18 cellular contexts compared by ENCODE assay signal in genomic region chr22:44823806-44824205, GRCh38.
DNase-seq lines count a peak whose midpoint lies in the region; ATAC-seq and TF ChIP-seq lines count a peak whose summit lies in the region.
"Had no signal": no experiment of that assay in that cellular context is flagged by ENCODE, and none has a peak within 500 bp of the region (broad histone marks: within the 10 kb centered on the region; RNA-seq: fewer than 3 reads in every experiment).

No MANE protein-coding gene starts in this region.

- no peak for TF ChIP-seq CTCF in natural killer cell (IDR thresholded peaks at IDR 0.05)
- no peak for TF ChIP-seq CTCF in RWPE2 (IDR thresholded peaks at IDR 0.05; ENCODE audit: poor library complexity, severe bottlenecking)
- TF ChIP-seq CTCF in osteoblast (IDR thresholded peaks at IDR 0.05; ENCODE audit: extremely low read depth, low read depth, low read length), result no peak
- TF ChIP-seq CTCF in tibial artery (IDR thresholded peaks at IDR 0.05), result no peak

- no peaks in the 10 kb centered on the region for H4K20me1 ChIP-seq in osteoblast (ENCODE audit: insufficient read depth, low read length)

- no peaks in the 10 kb centered on the region for H3K9me3 Mint-ChIP-seq in natural killer cell treated with Interleukin-12 subunit alpha and Interleukin-12 subunit beta and Interleukin-15 and Interleukin-18, amount 100 ng/mL, for 72 hours
- no peaks in the 10 kb centered on the region for H3K9me3 Mint-ChIP-seq in natural killer cell
- H3K9me3 Mint-ChIP-seq: CD8-positive, alpha-beta T cell; GM23338 had no signal

- H3K27me3 ChIP-seq in RWPE2 (ENCODE audit: insufficient read depth, poor library complexity, severe bottlenecking) (no peaks in the 10 kb centered on the region), osteoblast (ENCODE audit: insufficient read depth, low read length) (peaks cover 19% of the 10 kb centered on the region), tibial artery (peaks cover 0 to 17% of the 10 kb centered on the region in 2 donors)
- H3K27me3 ChIP-seq: BE2C had no signal

- no peaks in the 10 kb centered on the region for H3K9me3 ChIP-seq in RWPE2 (ENCODE audit: severe bottlenecking)
- H3K9me3 ChIP-seq in osteoblast (ENCODE audit: low read depth, low read length), result no peaks in the 10 kb centered on the region
- H3K9me3 ChIP-seq in tibial artery, result no peaks in the 10 kb centered on the region
- H3K9me3 ChIP-seq: A549, BE2C, HAP-1 had no signal

- H3K4me1 ChIP-seq in RWPE2 (ENCODE audit: insufficient read depth, poor library complexity, severe bottlenecking), result no peaks in the 10 kb centered on the region
- no peaks in the 10 kb centered on the region for H3K4me1 ChIP-seq in osteoblast (ENCODE audit: insufficient read depth, low read length)
- peaks cover 0 to 3% (median 0%) of the 10 kb centered on the region in 4 donors for H3K4me1 ChIP-seq in tibial artery
- H3K4me1 ChIP-seq: A549, BE2C had no signal

- H3K36me3 ChIP-seq in RWPE2 (ENCODE audit: low read depth) (peaks cover 10% of the 10 kb centered on the region), osteoblast (ENCODE audit: insufficient read depth, low read length) (no peaks in the 10 kb centered on the region), tibial artery (peaks cover 0 to 24% (median 0%) of the 10 kb centered on the region in 3 donors)
- H3K36me3 ChIP-seq: BE2C had no signal

- no peak for ATAC-seq in natural killer cell treated with Interleukin-12 subunit alpha and Interleukin-12 subunit beta and Interleukin-15 and Interleukin-18, amount 100 ng/mL, for 72 hours
- ATAC-seq in natural killer cell, result no peak
- ATAC-seq in RWPE2 (ENCODE audit: low read depth), result no peak
- ATAC-seq: A549; CD8-positive, alpha-beta T cell; GM23338 had no signal

- H3K27ac ChIP-seq in RWPE2 (ENCODE audit: poor library complexity, severe bottlenecking), result no peak overlapping the region
- H3K27ac ChIP-seq in osteoblast (ENCODE audit: low read depth, low read length), result no peak overlapping the region
- H3K27ac ChIP-seq in tibial artery, result no peak overlapping the region
- H3K27ac ChIP-seq: A549, C4-2B had no signal

- H3K4me1 Mint-ChIP-seq in natural killer cell treated with Interleukin-12 subunit alpha and Interleukin-12 subunit beta and Interleukin-15 and Interleukin-18, amount 100 ng/mL, for 72 hours (ENCODE audit: low read depth in 2 of 2), result peaks cover 0 to 7% of the 10 kb centered on the region in 2 donors
- H3K4me1 Mint-ChIP-seq in natural killer cell, result peaks cover 4 to 5% of the 10 kb centered on the region in 2 donors
- H3K4me1 Mint-ChIP-seq: IgD-negative memory B cell had no signal

- no peak overlapping the region for H3K4me2 ChIP-seq in osteoblast (ENCODE audit: insufficient read depth, low read length)
- H3K4me2 ChIP-seq: A549, GM23338 had no signal

- DNase-seq in natural killer cell treated with Interleukin-12 subunit alpha and Interleukin-12 subunit beta and Interleukin-15 and Interleukin-18, amount 100 ng/mL, for 72 hours (ENCODE audit: low spot score), result peak; percentile 31
- DNase-seq in natural killer cell (no peak), RWPE2 (ENCODE audit: low spot score) (peak; percentile 24), osteoblast (ENCODE audit: insufficient read length, low spot score, missing footprints) (peak; percentile 64), tibial artery (no peak), HPDE6-E6E7 (ENCODE audit: extremely low spot score) (no peak), NCI-H524 treated with DMSO at 0.1 percent for 48 hours (lab: John Stamatoyannopoulos, UW) (no peak)
- DNase-seq: BE2C; CD8-positive, alpha-beta T cell; COR-L47; DMS153; DMS79 treated with DMSO at 0.1 percent for 48 hours; EL had no signal

- H3K4me3 Mint-ChIP-seq in natural killer cell treated with Interleukin-12 subunit alpha and Interleukin-12 subunit beta and Interleukin-15 and Interleukin-18, amount 100 ng/mL, for 72 hours, result no peak overlapping the region
- no peak overlapping the region for H3K4me3 Mint-ChIP-seq in natural killer cell
- H3K4me3 Mint-ChIP-seq: CD8-positive, alpha-beta T cell; GM23338; IgD-negative memory B cell had no signal

- H3K27ac Mint-ChIP-seq in natural killer cell treated with Interleukin-12 subunit alpha and Interleukin-12 subunit beta and Interleukin-15 and Interleukin-18, amount 100 ng/mL, for 72 hours, result no peak overlapping the region
- H3K27ac Mint-ChIP-seq in natural killer cell, result no peak overlapping the region
- H3K27ac Mint-ChIP-seq: CD8-positive, alpha-beta T cell; GM23338 had no signal

- H2AFZ ChIP-seq in osteoblast (ENCODE audit: low read length), result no peak overlapping the region
- H2AFZ ChIP-seq: GM23338 had no signal

- intact Hi-C loops in natural killer cell (cut with micrococcal nuclease), result no loop called here
- intact Hi-C loops in tibial artery (cut with DNase I; ENCODE audit: low total_unique reads), result no loop called here

- H3K79me2 ChIP-seq in osteoblast (ENCODE audit: insufficient read depth, low read length), result no peaks in the 10 kb centered on the region

- H3K36me3 Mint-ChIP-seq in natural killer cell treated with Interleukin-12 subunit alpha and Interleukin-12 subunit beta and Interleukin-15 and Interleukin-18, amount 100 ng/mL, for 72 hours, result no peaks in the 10 kb centered on the region
- no peaks in the 10 kb centered on the region for H3K36me3 Mint-ChIP-seq in natural killer cell
- H3K36me3 Mint-ChIP-seq: CD8-positive, alpha-beta T cell had no signal

- H3K4me3 ChIP-seq in RWPE2 (ENCODE audit: severe bottlenecking), result no peak overlapping the region
- no peak overlapping the region for H3K4me3 ChIP-seq in osteoblast (ENCODE audit: insufficient read depth, low read length)
- H3K4me3 ChIP-seq in tibial artery, result no peak overlapping the region
- H3K4me3 ChIP-seq: A549, GM23338, HAP-1 had no signal

- no peaks in the 10 kb centered on the region for H3K27me3 Mint-ChIP-seq in natural killer cell treated with Interleukin-12 subunit alpha and Interleukin-12 subunit beta and Interleukin-15 and Interleukin-18, amount 100 ng/mL, for 72 hours
- H3K27me3 Mint-ChIP-seq in natural killer cell (ENCODE audit: low read depth in 2 of 2), result no peaks in the 10 kb centered on the region

Comparison
In these comparisons a context has a peak if more than half of its experiments do, and no peak if none do; other contexts are left out.
1. DNase-seq: peak in natural killer cell treated with Interleukin-12 subunit alpha and Interleukin-12 subunit beta and Interleukin-15 and Interleukin-18, amount 100 ng/mL, for 72 hours (single experiment), RWPE2 (single experiment) and osteoblast (single experiment); none in natural killer cell (single experiment), tibial artery (0 of 2), HPDE6-E6E7 (single experiment) and NCI-H524 treated with DMSO at 0.1 percent for 48 hours (single experiment).